Comparison of ENCODE assay signal across 9 cellular contexts in genomic region chr7:129169705-129170319, GRCh38. TPM values are rescaled to one million over a fixed set of nuclear protein-coding genes. Genes with fewer than 3 reads are reported as not detected.
DNase-seq lines count a peak whose midpoint lies in the region; ATAC-seq and TF ChIP-seq lines count a peak whose summit lies in the region.
"Had no signal": no experiment of that assay in that cellular context is flagged by ENCODE, and none has a peak within 500 bp of the region (broad histone marks: within the 10 kb centered on the region; RNA-seq: fewer than 3 reads in every experiment).

No MANE protein-coding gene starts in this region.

- peak overlapping the region; percentile 36 for H3K4me3 ChIP-seq in iPS-11a (ENCODE audit: low read depth, low read length)
- peak overlapping the region; percentile 37 to 51 for H3K4me3 ChIP-seq in testis

- DNase-seq in activated CD8-positive, alpha-beta memory T cell treated with anti-CD3 and anti-CD28 coated beads, Interleukin-2, amount 50 U/mL, for 48 hours, result peak; percentile 67
- DNase-seq in testis (no peak), foreskin keratinocyte (no peak), dermis blood vessel endothelial cell (no peak)
- DNase-seq in effector CD4-positive, alpha-beta T cell, result no peak

- H3K4me1 ChIP-seq in testis (peaks cover 19% of the 10 kb centered on the region), foreskin keratinocyte (peaks cover 11% of the 10 kb centered on the region)

- H3K36me3 ChIP-seq in testis (ENCODE audit: low read depth, missing control alignments), result no peaks in the 10 kb centered on the region

- 22 to 33% methylated on average over 16 of the region's 16 CpGs for WGBS in testis, 2 donors

- peak; percentile 76 for ATAC-seq in GM18511 (IDR thresholded peaks at IDR 0.05; ENCODE audit: unreplicated experiment)
- peak; percentile 65 for ATAC-seq in HG02870 (IDR thresholded peaks at IDR 0.05; ENCODE audit: unreplicated experiment)
- ATAC-seq in foreskin keratinocyte, result no peak

- TF ChIP-seq CTCF in testis (IDR thresholded peaks at IDR 0.05), result no peak
- TF ChIP-seq CTCF in foreskin keratinocyte (conservative IDR thresholded peaks at IDR 0.05), result no peak

- H3K27me3 ChIP-seq in testis (no peaks in the 10 kb centered on the region), foreskin keratinocyte (peaks cover 2% of the 10 kb centered on the region)

- intact Hi-C loops in testis (cut with DNase I; ENCODE audit: low total_unique reads), result no loop called here

- H3K27ac ChIP-seq in testis (peak overlapping the region; percentile 68 to 79), foreskin keratinocyte (no peak overlapping the region)
- H3K27ac ChIP-seq: KMS-11 had no signal

- no peak for TF ChIP-seq POLR2A in testis (IDR thresholded peaks at IDR 0.05)

- H3K9me3 ChIP-seq in testis, result no peaks in the 10 kb centered on the region

RNA-seq across cellular contexts. Expression of gene SMO, which starts 18.6 kb away (rescaled TPM):
- total RNA-seq in testis (10 to 100 TPM; 17.7 to 22.8 TPM), foreskin keratinocyte (10.9 and 11.4 TPM in 2 replicates), dermis blood vessel endothelial cell (3.2 and 5.8 TPM in 2 replicates)
- polyA plus RNA-seq in testis (ENCODE audit: insufficient read depth, low read depth, low replicate concordance) (11.9 TPM), foreskin keratinocyte (9.5 and 9.8 TPM in 2 replicates)

RNA-seq across cellular contexts. Expression of gene TSPAN33, which starts 25.3 kb away (rescaled TPM):
- total RNA-seq in testis, result 10 to 100 TPM; 25.7 to 35.7 TPM
- 35.9 TPM for polyA plus RNA-seq in testis (ENCODE audit: insufficient read depth, low read depth, low replicate concordance)
- total RNA-seq in foreskin keratinocyte, result 1.4 and 4.5 TPM in 2 replicates
- polyA plus RNA-seq in foreskin keratinocyte, result 1.6 and 4.5 TPM in 2 replicates
- 0.19 TPM in 1 of 2 replicates, not detected in the other for total RNA-seq in dermis blood vessel endothelial cell

RNA-seq across cellular contexts. Expression of gene AHCYL2, which starts 55.0 kb away (rescaled TPM):
- 10 to 100 TPM; 46.1 to 61.3 TPM for total RNA-seq in testis
- 26.4 TPM for polyA plus RNA-seq in testis (ENCODE audit: insufficient read depth, low read depth, low replicate concordance)
- 9.2 and 12.0 TPM in 2 replicates for total RNA-seq in foreskin keratinocyte
- 3.0 and 3.2 TPM in 2 replicates for polyA plus RNA-seq in foreskin keratinocyte
- total RNA-seq in dermis blood vessel endothelial cell, result 20.9 and 25.6 TPM in 2 replicates
